3 cellular contexts compared by ENCODE assay signal in genomic region chr1:220736283-220736682, GRCh38. TPM values are rescaled to one million over a fixed set of nuclear protein-coding genes. Genes with fewer than 3 reads are reported as not detected.
"Had no signal": no experiment of that assay in that cellular context is flagged by ENCODE, and none has a peak within 500 bp of the region (broad histone marks: within the 10 kb centered on the region; RNA-seq: fewer than 3 reads in every experiment).

No MANE protein-coding gene starts in this region.

RNA-seq across cellular contexts. Expression of gene MTARC2, which starts 11.8 kb away (rescaled TPM):
- total RNA-seq: naive thymus-derived CD8-positive, alpha-beta T cell had no signal
- polyA plus RNA-seq: naive thymus-derived CD4-positive, alpha-beta T cell; naive thymus-derived CD8-positive, alpha-beta T cell had no signal

RNA-seq across cellular contexts. Expression of gene C1orf115, which starts 46.1 kb away (rescaled TPM):
- total RNA-seq: myocyte had no signal

RNA-seq across cellular contexts. Expression of gene MTARC1, which starts 50.4 kb away (rescaled TPM):
- total RNA-seq: naive thymus-derived CD8-positive, alpha-beta T cell had no signal
- polyA plus RNA-seq: naive thymus-derived CD4-positive, alpha-beta T cell had no signal
